ENCODE assay signal across 1 cellular context in the genomic region with DNA sequence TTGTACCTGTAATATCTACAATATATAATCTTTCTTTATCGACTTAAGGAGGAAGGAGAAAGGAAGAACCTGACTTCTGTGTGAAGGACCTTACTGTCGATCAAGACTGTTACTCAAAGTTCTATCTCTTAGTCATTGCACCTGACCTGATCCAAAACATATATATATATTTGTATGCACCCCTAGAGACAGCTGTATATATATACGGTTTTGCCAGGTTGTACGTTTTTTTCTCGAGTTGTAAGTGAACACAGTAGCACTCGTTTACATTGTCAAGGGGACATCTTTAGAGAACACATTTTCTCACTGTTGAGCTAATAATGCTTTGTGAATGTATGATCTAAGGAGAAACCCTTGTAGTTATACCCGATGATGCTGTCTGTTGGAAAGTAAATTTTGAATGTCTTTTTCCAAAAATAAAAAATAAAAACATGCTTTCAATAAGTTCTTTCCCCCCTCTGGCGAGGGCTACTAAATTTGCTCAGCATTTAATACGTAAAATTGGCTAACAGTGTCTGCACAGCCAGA.
TF ChIP-seq lines count a peak whose summit lies in the region.

No MANE protein-coding gene starts in this region.

TF ChIP-seq in HepG2, 621 proteins besides CTCF, POLR2A, EP300 and RAD21:
- TF ChIP-seq, protein P1, sequence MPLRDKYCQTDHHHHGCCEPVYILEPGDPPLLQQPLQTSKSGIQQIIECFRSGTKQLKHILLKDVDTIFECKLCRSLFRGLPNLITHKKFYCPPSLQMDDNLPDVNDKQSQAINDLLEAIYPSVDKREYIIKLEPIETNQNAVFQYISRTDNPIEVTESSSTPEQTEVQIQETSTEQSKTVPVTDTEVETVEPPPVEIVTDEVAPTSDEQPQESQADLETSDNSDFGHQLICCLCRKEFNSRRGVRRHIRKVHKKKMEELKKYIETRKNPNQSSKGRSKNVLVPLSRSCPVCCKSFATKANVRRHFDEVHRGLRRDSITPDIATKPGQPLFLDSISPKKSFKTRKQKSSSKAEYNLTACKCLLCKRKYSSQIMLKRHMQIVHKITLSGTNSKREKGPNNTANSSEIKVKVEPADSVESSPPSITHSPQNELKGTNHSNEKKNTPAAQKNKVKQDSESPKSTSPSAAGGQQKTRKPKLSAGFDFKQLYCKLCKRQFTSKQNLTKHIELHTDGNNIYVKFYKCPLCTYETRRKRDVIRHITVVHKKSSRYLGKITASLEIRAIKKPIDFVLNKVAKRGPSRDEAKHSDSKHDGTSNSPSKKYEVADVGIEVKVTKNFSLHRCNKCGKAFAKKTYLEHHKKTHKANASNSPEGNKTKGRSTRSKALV (CRISPR knock-in tag; IDR thresholded peaks at IDR 0.05): 0 out of 2 replicates have a peak, but pooled peaks have one; percentile 14
- TF ChIP-seq PHF5A (CRISPR knock-in tag; IDR thresholded peaks at IDR 0.05; ENCODE audit: low read depth, unreplicated experiment) (peak; percentile 5), ZNF543 (CRISPR knock-in tag; IDR thresholded peaks at IDR 0.05) (no peak), SSRP1 (CRISPR knock-in tag; IDR thresholded peaks at IDR 0.05) (peak; percentile 27; the same call in 1 of the 2 replicates), ZNF354B (CRISPR knock-in tag; IDR thresholded peaks at IDR 0.05) (no peak)
- TF ChIP-seq, protein P2, sequence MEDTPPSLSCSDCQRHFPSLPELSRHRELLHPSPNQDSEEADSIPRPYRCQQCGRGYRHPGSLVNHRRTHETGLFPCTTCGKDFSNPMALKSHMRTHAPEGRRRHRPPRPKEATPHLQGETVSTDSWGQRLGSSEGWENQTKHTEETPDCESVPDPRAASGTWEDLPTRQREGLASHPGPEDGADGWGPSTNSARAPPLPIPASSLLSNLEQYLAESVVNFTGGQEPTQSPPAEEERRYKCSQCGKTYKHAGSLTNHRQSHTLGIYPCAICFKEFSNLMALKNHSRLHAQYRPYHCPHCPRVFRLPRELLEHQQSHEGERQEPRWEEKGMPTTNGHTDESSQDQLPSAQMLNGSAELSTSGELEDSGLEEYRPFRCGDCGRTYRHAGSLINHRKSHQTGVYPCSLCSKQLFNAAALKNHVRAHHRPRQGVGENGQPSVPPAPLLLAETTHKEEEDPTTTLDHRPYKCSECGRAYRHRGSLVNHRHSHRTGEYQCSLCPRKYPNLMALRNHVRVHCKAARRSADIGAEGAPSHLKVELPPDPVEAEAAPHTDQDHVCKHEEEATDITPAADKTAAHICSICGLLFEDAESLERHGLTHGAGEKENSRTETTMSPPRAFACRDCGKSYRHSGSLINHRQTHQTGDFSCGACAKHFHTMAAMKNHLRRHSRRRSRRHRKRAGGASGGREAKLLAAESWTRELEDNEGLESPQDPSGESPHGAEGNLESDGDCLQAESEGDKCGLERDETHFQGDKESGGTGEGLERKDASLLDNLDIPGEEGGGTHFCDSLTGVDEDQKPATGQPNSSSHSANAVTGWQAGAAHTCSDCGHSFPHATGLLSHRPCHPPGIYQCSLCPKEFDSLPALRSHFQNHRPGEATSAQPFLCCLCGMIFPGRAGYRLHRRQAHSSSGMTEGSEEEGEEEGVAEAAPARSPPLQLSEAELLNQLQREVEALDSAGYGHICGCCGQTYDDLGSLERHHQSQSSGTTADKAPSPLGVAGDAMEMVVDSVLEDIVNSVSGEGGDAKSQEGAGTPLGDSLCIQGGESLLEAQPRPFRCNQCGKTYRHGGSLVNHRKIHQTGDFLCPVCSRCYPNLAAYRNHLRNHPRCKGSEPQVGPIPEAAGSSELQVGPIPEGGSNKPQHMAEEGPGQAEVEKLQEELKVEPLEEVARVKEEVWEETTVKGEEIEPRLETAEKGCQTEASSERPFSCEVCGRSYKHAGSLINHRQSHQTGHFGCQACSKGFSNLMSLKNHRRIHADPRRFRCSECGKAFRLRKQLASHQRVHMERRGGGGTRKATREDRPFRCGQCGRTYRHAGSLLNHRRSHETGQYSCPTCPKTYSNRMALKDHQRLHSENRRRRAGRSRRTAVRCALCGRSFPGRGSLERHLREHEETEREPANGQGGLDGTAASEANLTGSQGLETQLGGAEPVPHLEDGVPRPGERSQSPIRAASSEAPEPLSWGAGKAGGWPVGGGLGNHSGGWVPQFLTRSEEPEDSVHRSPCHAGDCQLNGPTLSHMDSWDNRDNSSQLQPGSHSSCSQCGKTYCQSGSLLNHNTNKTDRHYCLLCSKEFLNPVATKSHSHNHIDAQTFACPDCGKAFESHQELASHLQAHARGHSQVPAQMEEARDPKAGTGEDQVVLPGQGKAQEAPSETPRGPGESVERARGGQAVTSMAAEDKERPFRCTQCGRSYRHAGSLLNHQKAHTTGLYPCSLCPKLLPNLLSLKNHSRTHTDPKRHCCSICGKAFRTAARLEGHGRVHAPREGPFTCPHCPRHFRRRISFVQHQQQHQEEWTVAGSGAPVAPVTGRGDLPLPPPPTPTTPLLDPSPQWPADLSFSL (CRISPR knock-in tag; IDR thresholded peaks at IDR 0.05): no peak
